Comparison of ENCODE assay signal across 8 cellular contexts in the genomic region with DNA sequence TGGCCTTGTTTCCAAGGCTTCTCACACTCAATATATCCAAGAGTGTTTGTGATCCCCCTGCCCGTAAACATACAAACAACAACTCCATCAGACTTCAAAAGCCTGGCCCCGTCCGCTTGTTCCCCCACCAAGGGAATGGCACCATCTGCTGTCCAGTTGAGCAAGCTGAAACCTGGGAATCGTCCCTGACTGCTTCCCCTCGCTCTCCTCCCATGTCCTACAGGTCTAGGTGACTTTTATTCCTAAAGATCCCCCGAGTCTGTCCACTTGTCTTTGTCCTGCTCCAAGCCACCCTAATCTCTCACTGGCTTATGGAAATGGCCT. TPM values are rescaled to one million over a fixed set of nuclear protein-coding genes. Genes with fewer than 3 reads are reported as not detected.
DNase-seq lines count a peak whose midpoint lies in the region; ATAC-seq and TF ChIP-seq lines count a peak whose summit lies in the region.

No MANE protein-coding gene starts in this region.

- H3K4me3 ChIP-seq in hepatocyte (no peak overlapping the region), tibial artery (no peak overlapping the region)

- no peaks in the 10 kb centered on the region for H3K4me1 Mint-ChIP-seq in naive thymus-derived CD8-positive, alpha-beta T cell
- no peaks in the 10 kb centered on the region for H3K4me1 Mint-ChIP-seq in natural killer cell treated with Interleukin-12 subunit alpha and Interleukin-12 subunit beta and Interleukin-15 and Interleukin-18, amount 100 ng/mL, for 72 hours (ENCODE audit: low read depth in 2 of 2)

- H3K9me3 ChIP-seq in hepatocyte (ENCODE audit: low read depth), result no peaks in the 10 kb centered on the region
- H3K9me3 ChIP-seq in tibial artery, result peaks cover 0 to 8% (median under 1%) of the 10 kb centered on the region in 3 donors

- H3K9me2 ChIP-seq in hepatocyte (replicated peaks; ENCODE audit: insufficient read depth), result no peaks in the 10 kb centered on the region

- H3K4me2 ChIP-seq in hepatocyte, result no peak overlapping the region

- H3K27ac ChIP-seq in hepatocyte, result no peak overlapping the region
- H3K27ac ChIP-seq in tibial artery, result no peak overlapping the region

- H3K9me3 Mint-ChIP-seq in naive thymus-derived CD8-positive, alpha-beta T cell, result peaks cover 0 to 14% (median 7%) of the 10 kb centered on the region in 9 donors
- no peaks in the 10 kb centered on the region for H3K9me3 Mint-ChIP-seq in natural killer cell treated with Interleukin-12 subunit alpha and Interleukin-12 subunit beta and Interleukin-15 and Interleukin-18, amount 100 ng/mL, for 72 hours

- H3K27me3 ChIP-seq in hepatocyte (no peaks in the 10 kb centered on the region), tibial artery (no peaks in the 10 kb centered on the region)

- POLR2A ChIA-PET in naive thymus-derived CD8-positive, alpha-beta T cell (lab: Charles Lee), result no interaction called here

- H3K4me1 ChIP-seq in hepatocyte (ENCODE audit: insufficient read depth) (peaks cover 7% of the 10 kb centered on the region), tibial artery (peaks cover 0 to 16% (median 0%) of the 10 kb centered on the region in 4 donors)

- no peaks in the 10 kb centered on the region for H4K20me1 ChIP-seq in hepatocyte (ENCODE audit: insufficient read depth, poor library complexity, severe bottlenecking)

- no peak for ATAC-seq in naive thymus-derived CD8-positive, alpha-beta T cell
- no peak for ATAC-seq in natural killer cell treated with Interleukin-12 subunit alpha and Interleukin-12 subunit beta and Interleukin-15 and Interleukin-18, amount 100 ng/mL, for 72 hours

- no peak overlapping the region for H2AFZ ChIP-seq in hepatocyte

- H3K36me3 ChIP-seq in hepatocyte (replicated peaks; ENCODE audit: insufficient read depth, low read depth), result no peaks in the 10 kb centered on the region
- no peaks in the 10 kb centered on the region for H3K36me3 ChIP-seq in tibial artery

- H3K4me3 Mint-ChIP-seq in naive thymus-derived CD8-positive, alpha-beta T cell, result no peak overlapping the region
- no peak overlapping the region for H3K4me3 Mint-ChIP-seq in natural killer cell treated with Interleukin-12 subunit alpha and Interleukin-12 subunit beta and Interleukin-15 and Interleukin-18, amount 100 ng/mL, for 72 hours

- TF ChIP-seq CTCF in hepatocyte (IDR thresholded peaks at IDR 0.05; ENCODE audit: poor library complexity) (peak; percentile 65), tibial artery (IDR thresholded peaks at IDR 0.05) (peak; percentile 37 to 43)

- peaks cover 0 to 23% (median 13%) of the 10 kb centered on the region in 5 donors for H3K27me3 Mint-ChIP-seq in naive thymus-derived CD8-positive, alpha-beta T cell
- peaks cover 23 to 42% of the 10 kb centered on the region in 2 donors for H3K27me3 Mint-ChIP-seq in natural killer cell treated with Interleukin-12 subunit alpha and Interleukin-12 subunit beta and Interleukin-15 and Interleukin-18, amount 100 ng/mL, for 72 hours

- H3K27ac Mint-ChIP-seq in naive thymus-derived CD8-positive, alpha-beta T cell, result peak overlapping the region in 1 of 10 donors; percentile 51
- no peak overlapping the region for H3K27ac Mint-ChIP-seq in natural killer cell treated with Interleukin-12 subunit alpha and Interleukin-12 subunit beta and Interleukin-15 and Interleukin-18, amount 100 ng/mL, for 72 hours

- H3K36me3 Mint-ChIP-seq in naive thymus-derived CD8-positive, alpha-beta T cell, result peaks cover 2 to 8% (median 5%) of the 10 kb centered on the region in 3 donors
- H3K36me3 Mint-ChIP-seq in natural killer cell treated with Interleukin-12 subunit alpha and Interleukin-12 subunit beta and Interleukin-15 and Interleukin-18, amount 100 ng/mL, for 72 hours, result peaks cover 9% of the 10 kb centered on the region

- 46% methylated on average over 6 of the region's 6 CpGs for WGBS in hepatocyte (ENCODE audit: low lambda C conversion rate, missing lambda C conversion rate)

- peak; percentile 17 for DNase-seq in NCI-H2196 (lab: John Stamatoyannopoulos, UW; ENCODE audit: unreplicated experiment)
- no peak for DNase-seq in NCI-H2196 treated with DMSO at 0.1 percent for 48 hours (lab: John Stamatoyannopoulos, UW; ENCODE audit: unreplicated experiment)
- DNase-seq in SK-MEL-5 (ENCODE audit: low read depth, low spot score), result peak; percentile 48
- DNase-seq in hepatocyte (ENCODE audit: low spot score), result peak; percentile 74
- DNase-seq in tibial artery, result no peak
- DNase-seq in naive thymus-derived CD8-positive, alpha-beta T cell, result no peak
- DNase-seq in NOMO-1 treated with DMSO at 0.1 percent for 48 hours (lab: John Stamatoyannopoulos, UW; ENCODE audit: unreplicated experiment), result no peak
- no peak for DNase-seq in natural killer cell treated with Interleukin-12 subunit alpha and Interleukin-12 subunit beta and Interleukin-15 and Interleukin-18, amount 100 ng/mL, for 72 hours (ENCODE audit: low spot score)

- no peaks in the 10 kb centered on the region for H3K79me2 ChIP-seq in hepatocyte

- intact Hi-C loops in tibial artery (cut with DNase I; ENCODE audit: low total_unique reads), result no loop called here

- in situ Hi-C loops in SK-MEL-5 (cut with HindIII; ENCODE audit: low pct_unique_long_range_greater_than_20kb, low sequenced_read_pairs), result no loop called here

RNA-seq across cellular contexts. Expression of a gene that starts 27.9 kb away (rescaled TPM):
- total RNA-seq in SK-MEL-5 (2014; rRNA removed; shearing (Covaris generic)), result 90.7 and 97.9 TPM in 2 replicates
- polyA plus RNA-seq in SK-MEL-5 (2015; cell fraction: cytosol; rRNA removed), result 36.7 and 49.1 TPM in 2 replicates
- polyA plus RNA-seq in SK-MEL-5 (2015; cell fraction: nucleus; rRNA removed), result 28.6 and 39.8 TPM in 2 replicates
- total RNA-seq in hepatocyte, result 17.0 and 17.8 TPM in 2 replicates
- polyA plus RNA-seq in hepatocyte, result 29.6 and 34.9 TPM in 2 replicates
- 10 to 100 TPM in 1 of 2 experiments, 1 to 10 TPM in 1; 9.2 to 10.9 TPM for total RNA-seq in naive thymus-derived CD8-positive, alpha-beta T cell
- 1 to 10 TPM; 3.5 to 6.0 (median 5.9) TPM for polyA plus RNA-seq in naive thymus-derived CD8-positive, alpha-beta T cell
- total RNA-seq in natural killer cell treated with Interleukin-12 subunit alpha and Interleukin-12 subunit beta and Interleukin-15 and Interleukin-18, amount 100 ng/mL, for 72 hours, result 1 to 10 TPM in 1 of 2 donors, under 1 TPM in 1; 0.62 to 3.8 TPM

Comparison
In these comparisons a context has a peak if more than half of its experiments do, and no peak if none do; other contexts are left out.
1. DNase-seq: peak in NCI-H2196 (single experiment), SK-MEL-5 (single experiment) and hepatocyte (single experiment); none in NCI-H2196 treated with DMSO at 0.1 percent for 48 hours (single experiment), tibial artery (0 of 2), naive thymus-derived CD8-positive, alpha-beta T cell (0 of 10), NOMO-1 treated with DMSO at 0.1 percent for 48 hours (single experiment) and natural killer cell treated with Interleukin-12 subunit alpha and Interleukin-12 subunit beta and Interleukin-15 and Interleukin-18, amount 100 ng/mL, for 72 hours (single experiment).